Comparison of ENCODE assay signal across 2 cellular contexts in genomic region chr7:110253083-110253482, GRCh38.
TF ChIP-seq lines count a peak whose summit lies in the region.

No MANE protein-coding gene starts in this region.

TF ChIP-seq in IMR-90, 13 proteins besides CTCF, POLR2A, EP300 and RAD21 (continued from another document):
- TF ChIP-seq ELK1 (IDR thresholded peaks at IDR 0.05; ENCODE audit: borderline replicate concordance, low read depth, low read length) (no peak), CEBPB (IDR thresholded peaks at IDR 0.05; ENCODE audit: low read depth, low read length) (no peak)

TF ChIP-seq in SK-N-SH, 30 proteins besides CTCF, POLR2A, EP300 and RAD21:
- TF ChIP-seq CHD2 (IDR thresholded peaks at IDR 0.05; ENCODE audit: low read length, partially characterized antibody) = peak; percentile 42
- peak; percentile 52 for TF ChIP-seq GATA2 (CRISPR knock-in tag; IDR thresholded peaks at IDR 0.05)
- TF ChIP-seq NFIC (IDR thresholded peaks at IDR 0.05; ENCODE audit: borderline replicate concordance) = no peak
- TF ChIP-seq SMC3 (IDR thresholded peaks at IDR 0.05; ENCODE audit: low read depth, low read length) = no peak
- TF ChIP-seq, protein P1, sequence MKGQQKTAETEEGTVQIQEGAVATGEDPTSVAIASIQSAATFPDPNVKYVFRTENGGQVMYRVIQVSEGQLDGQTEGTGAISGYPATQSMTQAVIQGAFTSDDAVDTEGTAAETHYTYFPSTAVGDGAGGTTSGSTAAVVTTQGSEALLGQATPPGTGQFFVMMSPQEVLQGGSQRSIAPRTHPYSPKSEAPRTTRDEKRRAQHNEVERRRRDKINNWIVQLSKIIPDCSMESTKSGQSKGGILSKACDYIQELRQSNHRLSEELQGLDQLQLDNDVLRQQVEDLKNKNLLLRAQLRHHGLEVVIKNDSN (IDR thresholded peaks at IDR 0.05; ENCODE audit: borderline replicate concordance, low read depth) = no peak
- TF ChIP-seq FOXJ3 (CRISPR knock-in tag; IDR thresholded peaks at IDR 0.05) = no peak
- no peak for TF ChIP-seq EZH2phosphoT487 (IDR thresholded peaks at IDR 0.05; ENCODE audit: borderline replicate concordance, low read depth)
- peak; percentile 91; the same call in 1 of the 2 replicates for TF ChIP-seq MXI1 (IDR thresholded peaks at IDR 0.05; ENCODE audit: low read depth, low read length)
- peak; percentile 22; the same call in 1 of the 2 replicates for TF ChIP-seq TCF12 (IDR thresholded peaks at IDR 0.05)
- no peak for TF ChIP-seq RFX5 (IDR thresholded peaks at IDR 0.05; ENCODE audit: low read length)
- no peak for TF ChIP-seq FOXM1 (IDR thresholded peaks at IDR 0.05; ENCODE audit: low read depth)
- no peak for TF ChIP-seq GABPA (IDR thresholded peaks at IDR 0.05; ENCODE audit: low read depth)
- TF ChIP-seq RCOR1 (IDR thresholded peaks at IDR 0.05; ENCODE audit: low read length) = peak; percentile 51; the same call in 1 of the 2 replicates
